Comparison of ENCODE assay signal across 29 cellular contexts in genomic region chr1:83491930-83492329, GRCh38.
DNase-seq lines count a peak whose midpoint lies in the region; TF ChIP-seq lines count a peak whose summit lies in the region.
"Had no signal": no experiment of that assay in that cellular context is flagged by ENCODE, and none has a peak within 500 bp of the region (broad histone marks: within the 10 kb centered on the region; RNA-seq: fewer than 3 reads in every experiment).

No MANE protein-coding gene starts in this region.

- H3F3A ChIP-seq in neural cell (ENCODE audit: insufficient read depth, low read length, poor library complexity, severe bottlenecking), result no peaks in the 10 kb centered on the region

- no peak overlapping the region for H3K27ac ChIP-seq in mesenchymal stem cell (ENCODE audit: low read length, poor library complexity, severe bottlenecking)
- H3K27ac ChIP-seq in neural cell (ENCODE audit: low read length), result no peak overlapping the region
- H3K27ac ChIP-seq: 22Rv1; A549; BLaER1; BLaER1 treated with 17β-estradiol and CSF1 and Interleukin-3, amounts not matched to agents 10 nM and 100 nM; C4-2B had no signal

- H3K36me3 ChIP-seq in mesenchymal stem cell (ENCODE audit: control insufficient read depth in 1 of 2, insufficient read depth in 2 of 2, low read depth in 1 of 2, low read length in 2 of 2), result no peaks in the 10 kb centered on the region
- H3K36me3 ChIP-seq in neural cell (ENCODE audit: insufficient read depth, low read length), result no peaks in the 10 kb centered on the region
- H3K36me3 ChIP-seq: BE2C; BLaER1; BLaER1 treated with 17β-estradiol and CSF1 and Interleukin-3, amounts not matched to agents 10 nM and 100 nM had no signal

- no peaks in the 10 kb centered on the region for H3K9me2 ChIP-seq in neural cell (ENCODE audit: insufficient read depth, low read length)

- TF ChIP-seq RAD21 in neural cell (conservative IDR thresholded peaks at IDR 0.05), result no peak

- H4K8ac ChIP-seq in mesenchymal stem cell (ENCODE audit: low read length), result no peak overlapping the region

- no peak overlapping the region for H2BK120ac ChIP-seq in mesenchymal stem cell (ENCODE audit: low read depth, low read length)

- H3K9ac ChIP-seq in mesenchymal stem cell (ENCODE audit: low read length) (no peak overlapping the region), neural cell (ENCODE audit: low read length) (no peak overlapping the region)
- H3K9ac ChIP-seq: BLaER1; BLaER1 treated with 17β-estradiol and CSF1 and Interleukin-3, amounts not matched to agents 10 nM and 100 nM had no signal

- TF ChIP-seq EP300 in neural cell (conservative IDR thresholded peaks at IDR 0.05; ENCODE audit: poor library complexity, severe bottlenecking), result peak; percentile 47

- H3K27me3 ChIP-seq in mesenchymal stem cell (ENCODE audit: control insufficient read depth in 1 of 2, insufficient read depth in 1 of 2, low read length in 2 of 2) (no peaks in the 10 kb centered on the region), neural cell (ENCODE audit: insufficient read depth, low read depth, low read length) (no peaks in the 10 kb centered on the region)
- H3K27me3 ChIP-seq: BE2C; BLaER1; BLaER1 treated with 17β-estradiol and CSF1 and Interleukin-3, amounts not matched to agents 10 nM and 100 nM had no signal

- H3K18ac ChIP-seq in mesenchymal stem cell (ENCODE audit: low read depth in 1 of 2, low read length in 2 of 2), result no peak overlapping the region

- H2BK15ac ChIP-seq in mesenchymal stem cell (ENCODE audit: low read depth, poor library complexity, severe bottlenecking), result peak overlapping the region; percentile 28

- H3K4me3 ChIP-seq in mesenchymal stem cell (ENCODE audit: insufficient read depth in 1 of 2, low read depth in 1 of 2, low read length in 2 of 2) (no peak overlapping the region), neural cell (ENCODE audit: low read length) (no peak overlapping the region)
- H3K4me3 ChIP-seq: A549; BLaER1; BLaER1 treated with 17β-estradiol and CSF1 and Interleukin-3, amounts not matched to agents 10 nM and 100 nM had no signal

- H3K79me2 ChIP-seq in neural cell (replicated peaks; ENCODE audit: insufficient read depth, low read length), result no peaks in the 10 kb centered on the region

- no peaks in the 10 kb centered on the region for H3K4me1 ChIP-seq in mesenchymal stem cell (ENCODE audit: control insufficient read depth, insufficient read depth, low read depth, low read length)
- H3K4me1 ChIP-seq: A549; BE2C; BLaER1; BLaER1 treated with 17β-estradiol and CSF1 and Interleukin-3, amounts not matched to agents 10 nM and 100 nM; Caco-2 had no signal

- H2BK12ac ChIP-seq in mesenchymal stem cell (ENCODE audit: low read length in 2 of 2), result no peak overlapping the region

- H3K4ac ChIP-seq in mesenchymal stem cell (ENCODE audit: low read depth in 1 of 2, low read length in 2 of 2), result no peak overlapping the region

- H3K9me3 ChIP-seq in mesenchymal stem cell (ENCODE audit: control insufficient read depth, low read length) (no peaks in the 10 kb centered on the region), neural cell (ENCODE audit: low read length) (no peaks in the 10 kb centered on the region)
- H3K9me3 ChIP-seq: A549; BE2C; BLaER1; BLaER1 treated with 17β-estradiol and CSF1 and Interleukin-3, amounts not matched to agents 10 nM and 100 nM; Caco-2 had no signal

- H4K91ac ChIP-seq in mesenchymal stem cell (ENCODE audit: low read length), result no peak overlapping the region

- H3K4me2 ChIP-seq in mesenchymal stem cell (ENCODE audit: low read length, poor library complexity, severe bottlenecking), result no peak overlapping the region
- H3K4me2 ChIP-seq in neural cell (ENCODE audit: low read length), result no peak overlapping the region
- H3K4me2 ChIP-seq: A549; BLaER1; BLaER1 treated with 17β-estradiol and CSF1 and Interleukin-3, amounts not matched to agents 10 nM and 100 nM had no signal

- H3K79me1 ChIP-seq in mesenchymal stem cell (replicated peaks; ENCODE audit: low read length, poor library complexity, severe bottlenecking), result no peaks in the 10 kb centered on the region

- H3K14ac ChIP-seq in mesenchymal stem cell (ENCODE audit: low read length in 2 of 2), result no peak overlapping the region

- TF ChIP-seq CTCF in neural cell (IDR thresholded peaks at IDR 0.05; ENCODE audit: poor library complexity, severe bottlenecking), result no peak

- no peak overlapping the region for H2BK5ac ChIP-seq in mesenchymal stem cell (ENCODE audit: low read depth, low read length, poor library complexity, severe bottlenecking)

- 92% methylated on average over 1 of the region's 2 CpGs for WGBS in mesenchymal stem cell

- no peak overlapping the region for H3K23ac ChIP-seq in mesenchymal stem cell (ENCODE audit: low read length in 2 of 2)

- DNase-seq in mesenchymal stem cell (no peak), amniotic stem cell (lab: John Stamatoyannopoulos, UW) (no peak)
- DNase-seq in activated CD4-positive, alpha-beta T cell treated with anti-CD3 and anti-CD28 coated beads, Interleukin-2, amount 50 U/mL, for 1 hour, result no peak
- DNase-seq: 8988T; ACHN; AML-193; BE2C; C1 segment of cervical spinal cord; Caco-2; Calu3; CD4-positive, alpha-beta memory T cell; CD4-positive, alpha-beta T cell; CD4-positive, CD25-positive, alpha-beta regulatory T cell; CD8-positive, alpha-beta memory T cell; CD8-positive, alpha-beta T cell; COR-L47; DMS 273 treated with DMSO at 0.1 percent for 48 hours; DMS153; DMS53; DMS79; DMS79 treated with DMSO at 0.1 percent for 48 hours; DND-41; EL had no signal

- H2AK5ac ChIP-seq in mesenchymal stem cell (ENCODE audit: low read length, severe bottlenecking), result no peak overlapping the region

- H2AFZ ChIP-seq in mesenchymal stem cell (ENCODE audit: low read depth, low read length) (no peak overlapping the region), neural cell (ENCODE audit: low read depth, low read length) (no peak overlapping the region)

- no peaks in the 10 kb centered on the region for H4K20me1 ChIP-seq in neural cell (ENCODE audit: insufficient read depth)
- H4K20me1 ChIP-seq: BLaER1; BLaER1 treated with 17β-estradiol and CSF1 and Interleukin-3, amounts not matched to agents 10 nM and 100 nM had no signal

TF ChIP-seq in neural cell, 6 proteins besides CTCF, POLR2A, EP300 and RAD21:
- no peak for TF ChIP-seq EZH2 (IDR thresholded peaks at IDR 0.05; ENCODE audit: borderline replicate concordance, insufficient read depth, low read length, poor library complexity, severe bottlenecking)
- no peak for TF ChIP-seq POLR2AphosphoS5 (IDR thresholded peaks at IDR 0.05)
- no peak for TF ChIP-seq MXI1 (conservative IDR thresholded peaks at IDR 0.05; ENCODE audit: poor library complexity, severe bottlenecking)
- no peak for TF ChIP-seq TAF1 (IDR thresholded peaks at IDR 0.05; ENCODE audit: low read depth)
- peak; percentile 95 for TF ChIP-seq REST (IDR thresholded peaks at IDR 0.05; ENCODE audit: borderline replicate concordance)
